Comparison of ENCODE assay signal across 25 cellular contexts in the genomic region with DNA sequence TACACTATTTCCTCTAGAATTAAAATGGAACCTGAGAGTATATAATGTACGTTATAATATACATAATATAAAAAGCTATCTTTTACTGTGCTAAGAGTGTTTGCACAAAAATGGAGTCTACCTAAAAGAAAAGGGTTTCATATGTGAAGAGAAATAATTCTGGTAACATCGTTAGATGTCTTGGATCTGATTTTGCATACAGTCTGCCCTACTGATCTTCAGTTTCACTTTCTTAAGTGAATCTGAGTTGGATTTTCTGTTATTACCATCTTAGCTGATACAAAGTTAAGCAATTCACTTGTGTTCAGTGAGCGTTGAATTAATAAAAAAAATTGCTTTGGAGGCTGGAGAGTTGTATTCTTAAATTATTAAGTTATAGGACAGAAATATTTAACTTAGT.
"Had no signal": no experiment of that assay in that cellular context is flagged by ENCODE, and none has a peak within 500 bp of the region (broad histone marks: within the 10 kb centered on the region; RNA-seq: fewer than 3 reads in every experiment).

No MANE protein-coding gene starts in this region.

- H3K4me3 ChIP-seq: sigmoid colon, smooth muscle cell, stomach, suprapubic skin, transverse colon had no signal

- H3K27ac ChIP-seq: brain microvascular endothelial cell, sigmoid colon, stomach, suprapubic skin, transverse colon, WERI-Rb-1 had no signal

- H3K9me3 ChIP-seq: sigmoid colon, stomach, suprapubic skin, transverse colon had no signal

- H3K36me3 ChIP-seq: brain microvascular endothelial cell, sigmoid colon, stomach, suprapubic skin, transverse colon, WERI-Rb-1 had no signal

- H3K27me3 ChIP-seq: brain microvascular endothelial cell, sigmoid colon, stomach, suprapubic skin, transverse colon had no signal

- ATAC-seq: activated CD8-positive, alpha-beta memory T cell treated with anti-CD3 and anti-CD28 coated beads, Interleukin-2, amount 10 ng/mL, durations not matched to agents 7 days and 5 days; activated CD8-positive, alpha-beta T cell treated with anti-CD3 and anti-CD28 coated beads for 36 hours; natural killer cell; stimulated activated memory B cell treated with anti-CD40 and anti-IgM and Interleukin-4, amounts not matched to agents 10 μg/mL and 1 μg/mL and 100 μg/mL, for 72 hours had no signal

- DNase-seq: activated CD4-positive, alpha-beta T cell treated with anti-CD3 and anti-CD28 coated beads, Interleukin-2, amount 10 ng/mL, durations not matched to agents 7 days and 5 days; activated CD4-positive, CD25-positive, alpha-beta regulatory T cell treated with anti-CD3 and anti-CD28 coated beads, Interleukin-2, amount 50 U/mL, for 72 hours; activated CD8-positive, alpha-beta memory T cell treated with anti-CD3 and anti-CD28 coated beads, Interleukin-2, amount 10 ng/mL, durations not matched to agents 7 days and 5 days; activated CD8-positive, alpha-beta T cell treated with anti-CD3 and anti-CD28 coated beads for 36 hours; activated gamma-delta T cell treated with Interleukin-2 at 50 U/mL for 16 hours; activated T-cell treated with anti-CD3 and anti-CD28 coated beads for 4 hours; aorta; brain microvascular endothelial cell; caudate nucleus; dermis blood vessel endothelial cell; effector memory CD4-positive, alpha-beta T cell; foreskin melanocyte; glutamatergic neuron; hypothalamus; midbrain; natural killer cell; retina; sigmoid colon; stimulated activated CD4-positive, alpha-beta T cell treated with anti-CD3 and anti-CD28 coated beads, Interleukin-15, amount 100 ng/mL, for 24 hours; stomach; transverse colon; WERI-Rb-1 had no signal

- H3K4me1 ChIP-seq: sigmoid colon, stomach, suprapubic skin, transverse colon had no signal
